ENCODE assay signal across 1 cellular context in the genomic region with DNA sequence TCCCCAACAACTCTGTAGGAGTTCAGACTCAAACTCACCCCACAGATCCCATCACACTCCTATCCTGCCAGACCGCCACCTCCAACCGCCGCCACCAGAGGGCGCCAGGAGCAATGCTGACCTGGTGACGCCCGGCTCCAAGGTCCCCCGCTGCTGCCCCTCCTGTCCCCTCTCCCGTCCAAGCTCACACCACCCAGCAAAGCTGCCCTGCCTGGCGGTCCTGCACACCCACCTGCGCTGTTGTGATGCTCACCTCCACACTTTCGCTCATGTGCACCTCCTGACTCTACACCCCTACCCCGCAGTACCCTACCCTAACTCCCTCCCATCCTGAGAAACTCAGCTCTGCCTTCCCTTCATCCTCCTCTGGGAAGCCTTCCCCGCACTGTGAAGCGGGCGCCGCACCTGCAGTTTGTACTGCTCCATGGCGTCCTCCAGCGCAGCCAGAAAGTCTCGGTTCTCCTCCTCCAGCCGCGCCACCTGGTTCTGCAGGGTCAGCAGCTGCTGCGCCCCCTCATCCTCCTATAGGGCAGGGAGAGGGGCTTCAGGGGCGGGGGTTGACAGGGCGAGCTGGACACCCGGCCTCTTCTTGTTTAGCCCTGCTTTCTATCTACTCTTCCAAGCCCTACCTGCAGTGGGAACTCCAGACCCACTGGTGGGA.
TF ChIP-seq lines count a peak whose summit lies in the region.

No MANE protein-coding gene starts in this region.

TF ChIP-seq in HepG2, 621 proteins besides CTCF, POLR2A, EP300 and RAD21 (continues in another document):
- no peak for TF ChIP-seq ZNF354B (CRISPR knock-in tag; IDR thresholded peaks at IDR 0.05)
- TF ChIP-seq MTA1 (CRISPR knock-in tag; IDR thresholded peaks at IDR 0.05; ENCODE audit: borderline replicate concordance), result peak; percentile 45; the same call in 1 of the 2 replicates
- TF ChIP-seq YY1 (IDR thresholded peaks at IDR 0.05; ENCODE audit: insufficient read depth, insufficient replicate concordance, low read depth, low read length), result peak; percentile 53
- no peak for TF ChIP-seq NCOR1 (IDR thresholded peaks at IDR 0.05; ENCODE audit: borderline replicate concordance, low read length)
- peak; percentile 43; the same call in 1 of the 2 replicates for TF ChIP-seq ZFP91 (CRISPR knock-in tag; IDR thresholded peaks at IDR 0.05; ENCODE audit: borderline replicate concordance)
- peak; percentile 25; the same call in 1 of the 2 replicates for TF ChIP-seq ZNF574 (CRISPR knock-in tag; IDR thresholded peaks at IDR 0.05)
- peak; percentile 21 for TF ChIP-seq AGO2 (optimal IDR thresholded peaks at IDR 0.05; ENCODE audit: low read depth, low read length)
- no peak for TF ChIP-seq MLLT10 (CRISPR knock-in tag; IDR thresholded peaks at IDR 0.05)
- no peak for TF ChIP-seq EZH2 (conservative IDR thresholded peaks at IDR 0.05; ENCODE audit: low read depth, low read length)
- peak; percentile 88 for TF ChIP-seq ZSCAN25 (CRISPR knock-in tag; IDR thresholded peaks at IDR 0.05)
- TF ChIP-seq XRCC5 (optimal IDR thresholded peaks at IDR 0.05; ENCODE audit: low read length), result peak; percentile 73
- no peak for TF ChIP-seq MAFG (CRISPR knock-in tag; IDR thresholded peaks at IDR 0.05)
- TF ChIP-seq FIP1L1 (IDR thresholded peaks at IDR 0.05; ENCODE audit: borderline replicate concordance, insufficient read depth, low read depth, low read length), result no peak
- no peak for TF ChIP-seq ZSCAN21 (CRISPR knock-in tag; IDR thresholded peaks at IDR 0.05; ENCODE audit: borderline replicate concordance)
- 0 out of 2 replicates have a peak, but pooled peaks have one; percentile 31 for TF ChIP-seq ZNF740 (CRISPR knock-in tag; IDR thresholded peaks at IDR 0.05)
- TF ChIP-seq ZNF768 (CRISPR knock-in tag; IDR thresholded peaks at IDR 0.05), result peak; percentile 19; the same call in 1 of the 2 replicates
- no peak for TF ChIP-seq ZNF646 (CRISPR knock-in tag; IDR thresholded peaks at IDR 0.05)
- TF ChIP-seq ZNF546 (CRISPR knock-in tag; conservative IDR thresholded peaks at IDR 0.05), result no peak
- no peak for TF ChIP-seq MEIS1 (CRISPR knock-in tag; IDR thresholded peaks at IDR 0.05; ENCODE audit: borderline replicate concordance)
- TF ChIP-seq ADNP (CRISPR knock-in tag; IDR thresholded peaks at IDR 0.05), result no peak
- TF ChIP-seq STAG1 (CRISPR knock-in tag; IDR thresholded peaks at IDR 0.05), result peak; percentile 63
- peak; percentile 46; the same call in 1 of the 2 replicates for TF ChIP-seq SALL1 (CRISPR knock-in tag; IDR thresholded peaks at IDR 0.05)
- TF ChIP-seq MEIS2 (CRISPR knock-in tag; IDR thresholded peaks at IDR 0.05), result 0 out of 2 replicates have a peak, but pooled peaks have one; percentile 23
- TF ChIP-seq AHR (CRISPR knock-in tag; IDR thresholded peaks at IDR 0.05), result 0 out of 2 replicates have a peak, but pooled peaks have one; percentile 26
- TF ChIP-seq HNRNPLL (IDR thresholded peaks at IDR 0.05; ENCODE audit: low read depth, low read length, poor library complexity, severe bottlenecking), result peak; percentile 35
- peak; percentile 19; the same call in 1 of the 2 replicates for TF ChIP-seq HNF4G (IDR thresholded peaks at IDR 0.05; ENCODE audit: borderline replicate concordance, low read depth, low read length)
- no peak for TF ChIP-seq HNF4G (CRISPR knock-in tag; IDR thresholded peaks at IDR 0.05; ENCODE audit: borderline replicate concordance, low read depth)
- TF ChIP-seq DZIP1 (CRISPR knock-in tag; IDR thresholded peaks at IDR 0.05), result 0 out of 2 replicates have a peak, but pooled peaks have one; percentile 34
- TF ChIP-seq ZFP36 (IDR thresholded peaks at IDR 0.05; ENCODE audit: borderline replicate concordance, low read depth, low read length, partially characterized antibody), result no peak
- TF ChIP-seq ZNF687 (CRISPR knock-in tag; IDR thresholded peaks at IDR 0.05), result peak; percentile 59
- TF ChIP-seq SKI (IDR thresholded peaks at IDR 0.05; ENCODE audit: partially characterized antibody), result no peak
- TF ChIP-seq FOSL2 (CRISPR knock-in tag; IDR thresholded peaks at IDR 0.05), result 0 out of 2 replicates have a peak, but pooled peaks have one; percentile 21
- TF ChIP-seq SPEN (CRISPR knock-in tag; IDR thresholded peaks at IDR 0.05; ENCODE audit: low read depth), result 0 out of 2 replicates have a peak, but pooled peaks have one; percentile 31
- TF ChIP-seq CBX1 (IDR thresholded peaks at IDR 0.05; ENCODE audit: low read depth), result peak; percentile 50
- no peak for TF ChIP-seq ZBTB8A (CRISPR knock-in tag; IDR thresholded peaks at IDR 0.05; ENCODE audit: borderline replicate concordance, low read depth)
- peak; percentile 57; the same call in 1 of the 2 replicates for TF ChIP-seq SMC3 (IDR thresholded peaks at IDR 0.05; ENCODE audit: low read length)
